8 cellular contexts compared by ENCODE assay signal in the genomic region with DNA sequence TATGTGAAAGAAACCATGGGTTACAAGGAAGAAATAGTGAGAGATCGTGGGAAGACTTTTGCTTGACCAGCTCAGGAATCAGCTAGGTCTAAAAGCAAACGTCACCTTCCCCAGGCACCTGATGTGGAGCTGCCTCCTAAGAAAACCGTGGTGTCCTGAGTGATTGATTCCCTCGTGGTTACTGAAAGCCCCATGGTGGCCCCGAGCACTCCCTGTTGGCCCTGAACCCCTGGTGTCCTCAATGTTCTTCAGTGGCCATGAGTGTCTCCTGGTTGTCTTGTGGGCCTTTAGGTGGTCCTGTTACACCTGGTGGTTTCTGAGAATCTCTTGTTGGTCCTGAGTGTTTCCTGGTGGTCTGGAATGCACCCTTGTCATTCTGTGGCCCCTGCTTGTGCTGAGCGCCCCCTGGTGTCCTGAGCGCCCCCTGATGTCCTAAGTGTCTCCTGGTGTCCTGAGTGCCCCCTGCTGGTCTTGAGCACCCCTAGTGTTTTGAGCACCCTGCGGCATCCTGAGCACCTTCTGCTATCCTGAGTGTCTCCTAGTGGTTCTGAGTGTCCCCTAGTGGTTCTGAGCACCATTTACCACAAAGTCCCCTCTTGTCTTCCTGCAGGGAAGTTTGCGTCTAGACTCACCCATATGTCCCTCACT.
DNase-seq lines count a peak whose midpoint lies in the region; ATAC-seq and TF ChIP-seq lines count a peak whose summit lies in the region.

No MANE protein-coding gene starts in this region.

- no peaks in the 10 kb centered on the region for H3K4me1 Mint-ChIP-seq in Calu3 (ENCODE audit: low read depth, unreplicated experiment)
- peaks cover 6% of the 10 kb centered on the region for H3K4me1 Mint-ChIP-seq in activated naive CD8-positive, alpha-beta T cell treated with anti-CD3 and anti-CD28 coated beads for 36 hours
- H3K4me1 Mint-ChIP-seq in progenitor cell of endocrine pancreas (ENCODE audit: low read depth): no peaks in the 10 kb centered on the region

- no peaks in the 10 kb centered on the region for H3K4me1 ChIP-seq in parathyroid adenoma

- H3K36me3 ChIP-seq in parathyroid adenoma (ENCODE audit: control insufficient read depth, insufficient read depth, low read length): no peaks in the 10 kb centered on the region

- H2AFZ ChIP-seq in parathyroid adenoma: no peak overlapping the region

- no peak overlapping the region for H3K27ac ChIP-seq in parathyroid adenoma

- no peak overlapping the region for H3K4me3 Mint-ChIP-seq in Calu3 (ENCODE audit: low read depth, unreplicated experiment)
- no peak overlapping the region for H3K4me3 Mint-ChIP-seq in activated naive CD8-positive, alpha-beta T cell treated with anti-CD3 and anti-CD28 coated beads for 36 hours
- no peak overlapping the region for H3K4me3 Mint-ChIP-seq in progenitor cell of endocrine pancreas (ENCODE audit: low read depth)

- H3K4me2 ChIP-seq in parathyroid adenoma (ENCODE audit: low read length): no peak overlapping the region

- H3K79me2 ChIP-seq in parathyroid adenoma: no peaks in the 10 kb centered on the region

- intact Hi-C loops in Calu3 (cut with micrococcal nuclease; ENCODE audit: unreplicated experiment): no loop called here

- H3K4me3 ChIP-seq in parathyroid adenoma (ENCODE audit: low read depth, low read length): no peak overlapping the region

- DNase-seq in Calu3: peak; percentile 67
- peak; percentile 85 for DNase-seq in SW480 (ENCODE audit: low spot score)
- DNase-seq in activated naive CD8-positive, alpha-beta T cell treated with anti-CD3 and anti-CD28 coated beads for 36 hours: peak; percentile 84
- DNase-seq in progenitor cell of endocrine pancreas (ENCODE audit: low spot score, unreplicated experiment): no peak
- DNase-seq in NCI-H748 (lab: John Stamatoyannopoulos, UW; ENCODE audit: unreplicated experiment): no peak

- TF ChIP-seq CTCF in Calu3 (IDR thresholded peaks at IDR 0.05; ENCODE audit: unreplicated experiment): peak; percentile 44
- peak; percentile 28 for TF ChIP-seq CTCF in parathyroid adenoma (IDR thresholded peaks at IDR 0.05)
- TF ChIP-seq CTCF in progenitor cell of endocrine pancreas (IDR thresholded peaks at IDR 0.05; ENCODE audit: unreplicated experiment): no peak

- no TSS peak for BruUV-seq in Calu3 (replicated peaks; lab: Mats Ljungman, UMichigan)

- H3K27me3 Mint-ChIP-seq in Calu3 (ENCODE audit: unreplicated experiment): peaks cover 58% of the 10 kb centered on the region
- H3K27me3 Mint-ChIP-seq in activated naive CD8-positive, alpha-beta T cell treated with anti-CD3 and anti-CD28 coated beads for 36 hours: peaks cover 16% of the 10 kb centered on the region
- no peaks in the 10 kb centered on the region for H3K27me3 Mint-ChIP-seq in progenitor cell of endocrine pancreas

- H3K36me3 Mint-ChIP-seq in Calu3 (ENCODE audit: insufficient read depth, unreplicated experiment) (no peaks in the 10 kb centered on the region), progenitor cell of endocrine pancreas (ENCODE audit: insufficient read depth) (peaks cover 1% of the 10 kb centered on the region)
- H3K36me3 Mint-ChIP-seq in activated naive CD8-positive, alpha-beta T cell treated with anti-CD3 and anti-CD28 coated beads for 36 hours: no peaks in the 10 kb centered on the region

- H3K27me3 ChIP-seq in parathyroid adenoma (ENCODE audit: control insufficient read depth, insufficient read depth, low read length): peaks cover 3% of the 10 kb centered on the region

- CTCF ChIA-PET in Calu3 (lab: Charles Lee): no interaction called here

- no peaks in the 10 kb centered on the region for H3K9me3 ChIP-seq in parathyroid adenoma (ENCODE audit: control insufficient read depth, low read length)

- H3K9me3 Mint-ChIP-seq in Calu3 (ENCODE audit: low read depth, unreplicated experiment) (peaks cover 4% of the 10 kb centered on the region), progenitor cell of endocrine pancreas (ENCODE audit: low read depth) (peaks cover 61% of the 10 kb centered on the region)
- no peaks in the 10 kb centered on the region for H3K9me3 Mint-ChIP-seq in activated naive CD8-positive, alpha-beta T cell treated with anti-CD3 and anti-CD28 coated beads for 36 hours

- peak; percentile 54 for ATAC-seq in HG02981 (IDR thresholded peaks at IDR 0.05; ENCODE audit: unreplicated experiment)
- no peak for ATAC-seq in GM19324 (IDR thresholded peaks at IDR 0.05; ENCODE audit: low FRiP score, unreplicated experiment)

- H3K9ac ChIP-seq in parathyroid adenoma: no peak overlapping the region

- H3K27ac Mint-ChIP-seq in Calu3 (ENCODE audit: unreplicated experiment) (no peak overlapping the region), progenitor cell of endocrine pancreas (no peak overlapping the region)
- H3K27ac Mint-ChIP-seq in activated naive CD8-positive, alpha-beta T cell treated with anti-CD3 and anti-CD28 coated beads for 36 hours: no peak overlapping the region

Comparison
In these comparisons a context has a peak if more than half of its experiments do, and no peak if none do; other contexts are left out.
1. DNase-seq: peak in Calu3 (single experiment), SW480 (single experiment) and activated naive CD8-positive, alpha-beta T cell treated with anti-CD3 and anti-CD28 coated beads for 36 hours (single experiment); none in progenitor cell of endocrine pancreas (single experiment) and NCI-H748 (single experiment).